19 cellular contexts compared by ENCODE assay signal in genomic region chr4:119736559-119736958, GRCh38.
"Had no signal": no experiment of that assay in that cellular context is flagged by ENCODE, and none has a peak within 500 bp of the region (broad histone marks: within the 10 kb centered on the region; RNA-seq: fewer than 3 reads in every experiment).

No MANE protein-coding gene starts in this region.

- H3K9me3 ChIP-seq: left ventricle myocardium inferior, sigmoid colon, thyroid gland had no signal

- ATAC-seq: activated CD4-positive, CD25-positive, alpha-beta regulatory T cell treated with anti-CD3 and anti-CD28 coated beads, Interleukin-2, amount 50 U/mL, for 24 hours; activated T-cell treated with anti-CD3 and anti-CD28 coated beads, Interleukin-2, amount 50 U/mL, for 72 hours; foreskin keratinocyte; naive thymus-derived CD8-positive, alpha-beta T cell had no signal

- H3K4me1 ChIP-seq: foreskin keratinocyte, neural progenitor cell, thyroid gland had no signal

- H3K27me3 ChIP-seq: foreskin keratinocyte, neural progenitor cell, sigmoid colon, thyroid gland had no signal

- H2AFZ ChIP-seq: neural progenitor cell had no signal

- H3K9ac ChIP-seq: neural progenitor cell had no signal

- H3K4me3 ChIP-seq: left ventricle myocardium inferior, neural progenitor cell, sigmoid colon, thyroid gland had no signal

- H3K36me3 ChIP-seq: left ventricle myocardium inferior, neural progenitor cell, sigmoid colon, thyroid gland had no signal

- H3K4me2 ChIP-seq: neural progenitor cell had no signal

- DNase-seq: activated CD4-positive, alpha-beta memory T cell treated with anti-CD3 and anti-CD28 coated beads, Interleukin-2, amount 10 ng/mL, durations not matched to agents 7 days and 5 days; activated CD4-positive, alpha-beta T cell treated with anti-CD3 and anti-CD28 coated beads, Interleukin-2, amount 10 ng/mL, durations not matched to agents 24 days and 14 days; activated effector memory CD4-positive, alpha-beta T cell treated with Interleukin-2 at 50 U/mL for 16 hours; activated naive CD4-positive, alpha-beta T cell treated with anti-CD3 and anti-CD28 coated beads, Interleukin-2, amount 10 ng/mL, durations not matched to agents 7 days and 5 days; activated T-cell treated with anti-CD3 and anti-CD28 coated beads, Interleukin-2, amount 50 U/mL, for 72 hours; amygdala; foreskin keratinocyte; immature natural killer cell; kidney glomerular epithelial cell; left ventricle myocardium inferior; naive thymus-derived CD8-positive, alpha-beta T cell; retina; sigmoid colon; stimulated activated CD4-positive, alpha-beta T cell treated with anti-CD3 and anti-CD28 coated beads, Interleukin-4, amount 100 ng/mL, for 24 hours; stimulated activated naive CD4-positive, alpha-beta T cell treated with Interleukin-2 at 50 U/mL for 16 hours; thyroid gland had no signal

- H3K27ac ChIP-seq: foreskin keratinocyte, neural progenitor cell, thyroid gland, VCaP had no signal
